1 cellular context compared by ENCODE assay signal in the genomic region with DNA sequence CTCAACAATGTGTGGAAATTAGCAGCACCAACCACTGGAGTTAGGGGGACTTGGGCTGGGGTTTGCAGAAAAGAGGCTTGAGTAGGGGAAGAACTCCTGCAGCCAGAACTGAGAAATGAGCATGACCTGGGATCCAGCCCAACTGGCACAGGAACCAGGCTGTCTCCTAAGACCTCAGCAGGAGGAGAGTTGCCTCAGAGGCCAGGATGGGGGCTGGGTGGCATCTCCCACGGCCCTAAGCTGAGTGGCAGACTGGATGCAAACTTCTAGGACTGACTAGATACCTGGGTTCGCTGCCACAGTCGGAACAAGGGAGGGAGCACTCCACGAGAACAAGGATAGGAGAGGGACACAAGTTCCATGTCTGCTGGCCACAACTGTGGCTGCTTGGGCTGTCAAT.
TF ChIP-seq lines count a peak whose summit lies in the region.

No MANE protein-coding gene starts in this region.

TF ChIP-seq in WTC11, 78 proteins besides CTCF, POLR2A, EP300 and RAD21 (continued from another document):
- TF ChIP-seq STAT6 (CRISPR knock-in tag; conservative IDR thresholded peaks at IDR 0.05; ENCODE audit: low read depth) (no peak), ZNF219 (CRISPR knock-in tag; IDR thresholded peaks at IDR 0.05; ENCODE audit: borderline replicate concordance) (no peak), ZSCAN18 (CRISPR knock-in tag; IDR thresholded peaks at IDR 0.05) (no peak), ZNF671 (CRISPR knock-in tag; IDR thresholded peaks at IDR 0.05) (no peak)
TF ChIP-seq in WTC11: peak in this region for 0.
